18 cellular contexts compared by ENCODE assay signal in genomic region chr5:169027456-169028118, GRCh38.
DNase-seq lines count a peak whose midpoint lies in the region; ATAC-seq and TF ChIP-seq lines count a peak whose summit lies in the region.
"Had no signal": no experiment of that assay in that cellular context is flagged by ENCODE, and none has a peak within 500 bp of the region (broad histone marks: within the 10 kb centered on the region; RNA-seq: fewer than 3 reads in every experiment).

No MANE protein-coding gene starts in this region.

- no peak overlapping the region for H3K23ac ChIP-seq in mesenchymal stem cell (ENCODE audit: low read length in 2 of 2)

- H3K9me3 ChIP-seq in mesenchymal stem cell (ENCODE audit: control insufficient read depth, low read length) = no peaks in the 10 kb centered on the region
- H3K9me3 ChIP-seq in smooth muscle cell (replicated peaks; ENCODE audit: low read depth) = no peaks in the 10 kb centered on the region

- H3K4me3 Mint-ChIP-seq in brain = peak overlapping the region in 2 of 5 experiments; percentile 24 to 44
- H3K4me3 Mint-ChIP-seq: dendritic cell treated with granulocyte-macrophage colony-stimulating factor and Interleukin-4, amounts not matched to agents 40 ng/mL and 50 ng/mL, for 4 days; naive thymus-derived CD4-positive, alpha-beta T cell; T-helper 2 cell treated with Interferon-gamma antibody and Interleukin-4, amounts not matched to agents 5 μg/mL and 100 μg/mL, for 36 hours had no signal

- H3K14ac ChIP-seq in mesenchymal stem cell (ENCODE audit: low read length in 2 of 2) = no peak overlapping the region

- no peak for ATAC-seq in GM21360 (IDR thresholded peaks at IDR 0.05; ENCODE audit: unreplicated experiment)
- ATAC-seq: naive thymus-derived CD4-positive, alpha-beta T cell had no signal

- no peak overlapping the region for H4K8ac ChIP-seq in mesenchymal stem cell (ENCODE audit: low read length)

- peaks cover 11% of the 10 kb centered on the region for H4K20me1 ChIP-seq in smooth muscle cell (ENCODE audit: low read depth)

- TF ChIP-seq CTCF in brain (conservative IDR thresholded peaks at IDR 0.05) (no peak), smooth muscle cell (IDR thresholded peaks at IDR 0.05; ENCODE audit: borderline replicate concordance, insufficient read depth, poor library complexity, severe bottlenecking) (no peak)

- H3K4me2 ChIP-seq in mesenchymal stem cell (ENCODE audit: low read length, poor library complexity, severe bottlenecking) (no peak overlapping the region), smooth muscle cell (peak overlapping the region; percentile 74)

- no peak overlapping the region for H3K18ac ChIP-seq in mesenchymal stem cell (ENCODE audit: low read depth in 1 of 2, low read length in 2 of 2)

- peaks cover 19% of the 10 kb centered on the region for H3K27me3 Mint-ChIP-seq in brain

- H3K4ac ChIP-seq in mesenchymal stem cell (ENCODE audit: low read depth in 1 of 2, low read length in 2 of 2) = no peak overlapping the region

- peaks cover 0 to 2% (median 0%) of the 10 kb centered on the region in 5 experiments for H3K9me3 Mint-ChIP-seq in brain
- H3K9me3 Mint-ChIP-seq: dendritic cell treated with granulocyte-macrophage colony-stimulating factor and Interleukin-4, amounts not matched to agents 40 ng/mL and 50 ng/mL, for 4 days; T-helper 2 cell treated with Interferon-gamma antibody and Interleukin-4, amounts not matched to agents 5 μg/mL and 100 μg/mL, for 36 hours had no signal

- H3K4me3 ChIP-seq in mesenchymal stem cell (ENCODE audit: insufficient read depth in 1 of 2, low read depth in 1 of 2, low read length in 2 of 2) (no peak overlapping the region), smooth muscle cell (no peak overlapping the region)

- H3F3A ChIP-seq in smooth muscle cell (ENCODE audit: low read depth) = peaks cover 10% of the 10 kb centered on the region

- no peak overlapping the region for H2AK5ac ChIP-seq in mesenchymal stem cell (ENCODE audit: low read length, severe bottlenecking)

- peaks cover 47% of the 10 kb centered on the region for H3K4me1 Mint-ChIP-seq in brain
- H3K4me1 Mint-ChIP-seq: naive thymus-derived CD4-positive, alpha-beta T cell had no signal

- no peaks in the 10 kb centered on the region for H3K79me2 ChIP-seq in smooth muscle cell (ENCODE audit: low read depth)

- H2BK15ac ChIP-seq in mesenchymal stem cell (ENCODE audit: low read depth, poor library complexity, severe bottlenecking) = no peak overlapping the region

- H3K9ac ChIP-seq in mesenchymal stem cell (ENCODE audit: low read length) (no peak overlapping the region), smooth muscle cell (ENCODE audit: low read depth) (no peak overlapping the region)

- peaks cover 0 to 20% of the 10 kb centered on the region in 2 experiments for H3K36me3 ChIP-seq in mesenchymal stem cell (ENCODE audit: control insufficient read depth in 1 of 2, insufficient read depth in 2 of 2, low read depth in 1 of 2, low read length in 2 of 2)
- no peaks in the 10 kb centered on the region for H3K36me3 ChIP-seq in smooth muscle cell (ENCODE audit: low read depth)

- H3K27ac ChIP-seq in mesenchymal stem cell (ENCODE audit: low read length, poor library complexity, severe bottlenecking) (no peak overlapping the region), smooth muscle cell (ENCODE audit: low read depth) (peak overlapping the region; percentile 64)

- H3K27me3 ChIP-seq in mesenchymal stem cell (ENCODE audit: control insufficient read depth in 1 of 2, insufficient read depth in 1 of 2, low read length in 2 of 2) = peaks cover 0 to 8% of the 10 kb centered on the region in 2 experiments
- no peaks in the 10 kb centered on the region for H3K27me3 ChIP-seq in smooth muscle cell (ENCODE audit: low read depth)

- H3K27ac Mint-ChIP-seq in brain = peak overlapping the region in 3 of 5 experiments; percentile 61 to 93 (median 89)
- H3K27ac Mint-ChIP-seq: dendritic cell treated with granulocyte-macrophage colony-stimulating factor and Interleukin-4, amounts not matched to agents 40 ng/mL and 50 ng/mL, for 4 days; naive thymus-derived CD4-positive, alpha-beta T cell; T-helper 2 cell treated with Interferon-gamma antibody and Interleukin-4, amounts not matched to agents 5 μg/mL and 100 μg/mL, for 36 hours had no signal

- H2BK12ac ChIP-seq in mesenchymal stem cell (ENCODE audit: low read length in 2 of 2) = no peak overlapping the region

- 9% methylated on average over 11 of the region's 11 CpGs for WGBS in mesenchymal stem cell
- 25% methylated on average over 11 of the region's 11 CpGs for WGBS in smooth muscle cell (ENCODE audit: low lambda C conversion rate)

- H4K91ac ChIP-seq in mesenchymal stem cell (ENCODE audit: low read length) = no peak overlapping the region

- no peaks in the 10 kb centered on the region for H3K36me3 Mint-ChIP-seq in brain
- H3K36me3 Mint-ChIP-seq: naive thymus-derived CD4-positive, alpha-beta T cell had no signal

- H3K79me1 ChIP-seq in mesenchymal stem cell (replicated peaks; ENCODE audit: low read length, poor library complexity, severe bottlenecking) = no peaks in the 10 kb centered on the region

- no peak overlapping the region for H2BK120ac ChIP-seq in mesenchymal stem cell (ENCODE audit: low read depth, low read length)

- H3K4me1 ChIP-seq in mesenchymal stem cell (ENCODE audit: control insufficient read depth, insufficient read depth, low read depth, low read length) (no peaks in the 10 kb centered on the region), smooth muscle cell (ENCODE audit: low read depth) (peaks cover 30% of the 10 kb centered on the region)

- H2AFZ ChIP-seq in mesenchymal stem cell (ENCODE audit: low read depth, low read length) (no peak overlapping the region), smooth muscle cell (ENCODE audit: low read depth) (no peak overlapping the region)

- DNase-seq in NCI-H526 treated with DMSO at 0.1 percent for 48 hours (lab: John Stamatoyannopoulos, UW) = peak; percentile 89
- peak; percentile 11 for DNase-seq in mesenchymal stem cell
- DNase-seq in smooth muscle cell (lab: John Stamatoyannopoulos, UW; ENCODE audit: unreplicated experiment) = no peak
- no peak for DNase-seq in ureter (ENCODE audit: low spot score)
- no peak for DNase-seq in occipital lobe (lab: John Stamatoyannopoulos, UW)
- DNase-seq in DMS 273 treated with DMSO at 0.1 percent for 48 hours (lab: John Stamatoyannopoulos, UW) = no peak
- DNase-seq: activated CD8-positive, alpha-beta memory T cell treated with anti-CD3 and anti-CD28 coated beads, Interleukin-2, amount 50 U/mL, for 48 hours; GF-D8; Karpas-422; kidney glomerular epithelial cell; naive thymus-derived CD4-positive, alpha-beta T cell; NCI-H2227 treated with DMSO at 0.1 percent for 48 hours; retina; SIG-M5 had no signal

- no peak overlapping the region for H2BK5ac ChIP-seq in mesenchymal stem cell (ENCODE audit: low read depth, low read length, poor library complexity, severe bottlenecking)

Comparison
In these comparisons a context has a peak if more than half of its experiments do, and no peak if none do; other contexts are left out.
1. DNase-seq: peak in NCI-H526 treated with DMSO at 0.1 percent for 48 hours (single experiment) and mesenchymal stem cell (single experiment); none in smooth muscle cell (single experiment), ureter (single experiment), occipital lobe (single experiment) and DMS 273 treated with DMSO at 0.1 percent for 48 hours (single experiment).